Comparison of ENCODE assay signal across 1 cellular context in the genomic region with DNA sequence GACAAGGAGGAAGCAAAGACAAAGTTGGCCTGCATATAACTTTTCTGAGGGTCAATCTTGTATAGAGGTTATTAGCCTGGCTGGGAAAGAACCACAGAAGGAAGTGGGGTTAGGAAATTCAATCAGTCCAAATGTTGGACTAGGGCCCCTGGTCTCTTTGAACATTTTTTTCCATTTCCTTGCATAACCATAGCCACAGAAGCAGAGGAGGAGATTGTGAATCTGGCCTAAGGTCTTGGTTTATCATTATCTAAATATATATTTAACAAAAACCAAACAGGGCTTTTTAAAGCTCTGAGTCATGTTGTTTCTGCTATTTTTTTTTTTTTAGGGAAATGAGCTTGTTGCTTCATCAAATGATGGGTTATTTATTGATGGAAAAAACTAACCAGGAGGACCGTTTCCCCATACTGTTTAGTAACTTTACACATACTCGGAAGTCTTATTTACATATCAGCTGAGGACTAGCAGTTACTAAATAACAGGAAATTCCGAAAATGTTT.
TF ChIP-seq lines count a peak whose summit lies in the region.

No MANE protein-coding gene starts in this region.

TF ChIP-seq in HepG2, 621 proteins besides CTCF, POLR2A, EP300 and RAD21 (continued from another document and continues in another):
- TF ChIP-seq AFF4 (CRISPR knock-in tag; IDR thresholded peaks at IDR 0.05): no peak
- no peak for TF ChIP-seq ZNF251 (CRISPR knock-in tag; IDR thresholded peaks at IDR 0.05)
- TF ChIP-seq MTF1 (CRISPR knock-in tag; IDR thresholded peaks at IDR 0.05): no peak
- no peak for TF ChIP-seq ZSCAN22 (CRISPR knock-in tag; IDR thresholded peaks at IDR 0.05)
- TF ChIP-seq ZNF292 (CRISPR knock-in tag; IDR thresholded peaks at IDR 0.05; ENCODE audit: borderline replicate concordance, low read depth): no peak
- TF ChIP-seq, protein P1, sequence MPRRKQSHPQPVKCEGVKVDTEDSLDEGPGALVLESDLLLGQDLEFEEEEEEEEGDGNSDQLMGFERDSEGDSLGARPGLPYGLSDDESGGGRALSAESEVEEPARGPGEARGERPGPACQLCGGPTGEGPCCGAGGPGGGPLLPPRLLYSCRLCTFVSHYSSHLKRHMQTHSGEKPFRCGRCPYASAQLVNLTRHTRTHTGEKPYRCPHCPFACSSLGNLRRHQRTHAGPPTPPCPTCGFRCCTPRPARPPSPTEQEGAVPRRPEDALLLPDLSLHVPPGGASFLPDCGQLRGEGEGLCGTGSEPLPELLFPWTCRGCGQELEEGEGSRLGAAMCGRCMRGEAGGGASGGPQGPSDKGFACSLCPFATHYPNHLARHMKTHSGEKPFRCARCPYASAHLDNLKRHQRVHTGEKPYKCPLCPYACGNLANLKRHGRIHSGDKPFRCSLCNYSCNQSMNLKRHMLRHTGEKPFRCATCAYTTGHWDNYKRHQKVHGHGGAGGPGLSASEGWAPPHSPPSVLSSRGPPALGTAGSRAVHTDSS (CRISPR knock-in tag; conservative IDR thresholded peaks at IDR 0.05): no peak
- TF ChIP-seq, protein P2, sequence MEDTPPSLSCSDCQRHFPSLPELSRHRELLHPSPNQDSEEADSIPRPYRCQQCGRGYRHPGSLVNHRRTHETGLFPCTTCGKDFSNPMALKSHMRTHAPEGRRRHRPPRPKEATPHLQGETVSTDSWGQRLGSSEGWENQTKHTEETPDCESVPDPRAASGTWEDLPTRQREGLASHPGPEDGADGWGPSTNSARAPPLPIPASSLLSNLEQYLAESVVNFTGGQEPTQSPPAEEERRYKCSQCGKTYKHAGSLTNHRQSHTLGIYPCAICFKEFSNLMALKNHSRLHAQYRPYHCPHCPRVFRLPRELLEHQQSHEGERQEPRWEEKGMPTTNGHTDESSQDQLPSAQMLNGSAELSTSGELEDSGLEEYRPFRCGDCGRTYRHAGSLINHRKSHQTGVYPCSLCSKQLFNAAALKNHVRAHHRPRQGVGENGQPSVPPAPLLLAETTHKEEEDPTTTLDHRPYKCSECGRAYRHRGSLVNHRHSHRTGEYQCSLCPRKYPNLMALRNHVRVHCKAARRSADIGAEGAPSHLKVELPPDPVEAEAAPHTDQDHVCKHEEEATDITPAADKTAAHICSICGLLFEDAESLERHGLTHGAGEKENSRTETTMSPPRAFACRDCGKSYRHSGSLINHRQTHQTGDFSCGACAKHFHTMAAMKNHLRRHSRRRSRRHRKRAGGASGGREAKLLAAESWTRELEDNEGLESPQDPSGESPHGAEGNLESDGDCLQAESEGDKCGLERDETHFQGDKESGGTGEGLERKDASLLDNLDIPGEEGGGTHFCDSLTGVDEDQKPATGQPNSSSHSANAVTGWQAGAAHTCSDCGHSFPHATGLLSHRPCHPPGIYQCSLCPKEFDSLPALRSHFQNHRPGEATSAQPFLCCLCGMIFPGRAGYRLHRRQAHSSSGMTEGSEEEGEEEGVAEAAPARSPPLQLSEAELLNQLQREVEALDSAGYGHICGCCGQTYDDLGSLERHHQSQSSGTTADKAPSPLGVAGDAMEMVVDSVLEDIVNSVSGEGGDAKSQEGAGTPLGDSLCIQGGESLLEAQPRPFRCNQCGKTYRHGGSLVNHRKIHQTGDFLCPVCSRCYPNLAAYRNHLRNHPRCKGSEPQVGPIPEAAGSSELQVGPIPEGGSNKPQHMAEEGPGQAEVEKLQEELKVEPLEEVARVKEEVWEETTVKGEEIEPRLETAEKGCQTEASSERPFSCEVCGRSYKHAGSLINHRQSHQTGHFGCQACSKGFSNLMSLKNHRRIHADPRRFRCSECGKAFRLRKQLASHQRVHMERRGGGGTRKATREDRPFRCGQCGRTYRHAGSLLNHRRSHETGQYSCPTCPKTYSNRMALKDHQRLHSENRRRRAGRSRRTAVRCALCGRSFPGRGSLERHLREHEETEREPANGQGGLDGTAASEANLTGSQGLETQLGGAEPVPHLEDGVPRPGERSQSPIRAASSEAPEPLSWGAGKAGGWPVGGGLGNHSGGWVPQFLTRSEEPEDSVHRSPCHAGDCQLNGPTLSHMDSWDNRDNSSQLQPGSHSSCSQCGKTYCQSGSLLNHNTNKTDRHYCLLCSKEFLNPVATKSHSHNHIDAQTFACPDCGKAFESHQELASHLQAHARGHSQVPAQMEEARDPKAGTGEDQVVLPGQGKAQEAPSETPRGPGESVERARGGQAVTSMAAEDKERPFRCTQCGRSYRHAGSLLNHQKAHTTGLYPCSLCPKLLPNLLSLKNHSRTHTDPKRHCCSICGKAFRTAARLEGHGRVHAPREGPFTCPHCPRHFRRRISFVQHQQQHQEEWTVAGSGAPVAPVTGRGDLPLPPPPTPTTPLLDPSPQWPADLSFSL (CRISPR knock-in tag; IDR thresholded peaks at IDR 0.05): no peak
- peak; percentile 63; the same call in 1 of the 2 replicates for TF ChIP-seq SOX5 (CRISPR knock-in tag; IDR thresholded peaks at IDR 0.05; ENCODE audit: borderline replicate concordance)
- TF ChIP-seq ZMAT3 (CRISPR knock-in tag; conservative IDR thresholded peaks at IDR 0.05): no peak
- TF ChIP-seq KLF12 (CRISPR knock-in tag; IDR thresholded peaks at IDR 0.05; ENCODE audit: borderline replicate concordance): no peak
- TF ChIP-seq ZNF275 (CRISPR knock-in tag; IDR thresholded peaks at IDR 0.05; ENCODE audit: borderline replicate concordance): no peak
- no peak for TF ChIP-seq ZFX (CRISPR knock-in tag; IDR thresholded peaks at IDR 0.05; ENCODE audit: low read depth)
- 0 out of 2 replicates have a peak, but pooled peaks have one; percentile 29 for TF ChIP-seq JUN (CRISPR knock-in tag; IDR thresholded peaks at IDR 0.05)
- 0 out of 2 replicates have a peak, but pooled peaks have one; percentile 42 for TF ChIP-seq TBX2 (CRISPR knock-in tag; IDR thresholded peaks at IDR 0.05; ENCODE audit: borderline replicate concordance)
- TF ChIP-seq CENPBD1 (CRISPR knock-in tag; IDR thresholded peaks at IDR 0.05; ENCODE audit: borderline replicate concordance, low read depth): no peak
- no peak for TF ChIP-seq ZNF572 (CRISPR knock-in tag; IDR thresholded peaks at IDR 0.05)
- TF ChIP-seq ZNF616 (CRISPR knock-in tag; IDR thresholded peaks at IDR 0.05; ENCODE audit: low read depth): no peak
- TF ChIP-seq RCOR2 (CRISPR knock-in tag; IDR thresholded peaks at IDR 0.05): no peak
- TF ChIP-seq ZNF224 (CRISPR knock-in tag; IDR thresholded peaks at IDR 0.05): no peak
- TF ChIP-seq, protein P3, sequence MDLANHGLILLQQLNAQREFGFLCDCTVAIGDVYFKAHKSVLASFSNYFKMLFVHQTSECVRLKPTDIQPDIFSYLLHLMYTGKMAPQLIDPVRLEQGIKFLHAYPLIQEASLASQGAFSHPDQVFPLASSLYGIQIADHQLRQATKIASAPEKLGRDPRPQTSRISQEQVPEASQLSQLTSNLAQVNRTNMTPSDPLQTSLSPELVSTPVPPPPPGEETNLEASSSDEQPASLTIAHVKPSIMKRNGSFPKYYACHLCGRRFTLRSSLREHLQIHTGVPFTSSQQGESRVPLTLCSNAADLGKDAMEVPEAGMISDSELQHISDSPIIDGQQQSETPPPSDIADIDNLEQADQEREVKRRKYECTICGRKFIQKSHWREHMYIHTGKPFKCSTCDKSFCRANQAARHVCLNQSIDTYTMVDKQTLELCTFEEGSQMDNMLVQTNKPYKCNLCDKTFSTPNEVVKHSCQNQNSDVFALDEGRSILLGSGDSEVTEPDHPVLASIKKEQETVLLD (CRISPR knock-in tag; IDR thresholded peaks at IDR 0.05; ENCODE audit: low read depth): no peak
- TF ChIP-seq ZNF672 (CRISPR knock-in tag; IDR thresholded peaks at IDR 0.05): no peak
- no peak for TF ChIP-seq PRDM15 (CRISPR knock-in tag; IDR thresholded peaks at IDR 0.05)
- no peak for TF ChIP-seq MAFF (IDR thresholded peaks at IDR 0.05; ENCODE audit: low read depth, low read length)
- no peak for TF ChIP-seq FUBP1 (CRISPR knock-in tag; IDR thresholded peaks at IDR 0.05; ENCODE audit: borderline replicate concordance)
- TF ChIP-seq LCORL (IDR thresholded peaks at IDR 0.05): no peak; the same call in 1 of the 2 replicates
- 0 out of 2 replicates have a peak, but pooled peaks have one; percentile 21 for TF ChIP-seq LCORL (CRISPR knock-in tag; IDR thresholded peaks at IDR 0.05)
- no peak for TF ChIP-seq ZNF678 (CRISPR knock-in tag; IDR thresholded peaks at IDR 0.05)
- no peak for TF ChIP-seq HNRNPL (IDR thresholded peaks at IDR 0.05; ENCODE audit: low read depth, low read length)
- TF ChIP-seq, protein P4, sequence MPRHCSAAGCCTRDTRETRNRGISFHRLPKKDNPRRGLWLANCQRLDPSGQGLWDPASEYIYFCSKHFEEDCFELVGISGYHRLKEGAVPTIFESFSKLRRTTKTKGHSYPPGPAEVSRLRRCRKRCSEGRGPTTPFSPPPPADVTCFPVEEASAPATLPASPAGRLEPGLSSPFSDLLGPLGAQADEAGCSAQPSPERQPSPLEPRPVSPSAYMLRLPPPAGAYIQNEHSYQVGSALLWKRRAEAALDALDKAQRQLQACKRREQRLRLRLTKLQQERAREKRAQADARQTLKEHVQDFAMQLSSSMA (CRISPR knock-in tag; IDR thresholded peaks at IDR 0.05): no peak
- no peak; the same call in 1 of the 2 replicates for TF ChIP-seq KDM5A (IDR thresholded peaks at IDR 0.05; ENCODE audit: borderline replicate concordance, low read length)
- TF ChIP-seq SIX4 (CRISPR knock-in tag; IDR thresholded peaks at IDR 0.05): no peak
- no peak for TF ChIP-seq KDM2A (CRISPR knock-in tag; IDR thresholded peaks at IDR 0.05; ENCODE audit: borderline replicate concordance, low read depth)
- peak; percentile 62; the same call in 1 of the 2 replicates for TF ChIP-seq FOSL2 (CRISPR knock-in tag; IDR thresholded peaks at IDR 0.05)
